Comparison of ENCODE assay signal across 13 cellular contexts in the genomic region with DNA sequence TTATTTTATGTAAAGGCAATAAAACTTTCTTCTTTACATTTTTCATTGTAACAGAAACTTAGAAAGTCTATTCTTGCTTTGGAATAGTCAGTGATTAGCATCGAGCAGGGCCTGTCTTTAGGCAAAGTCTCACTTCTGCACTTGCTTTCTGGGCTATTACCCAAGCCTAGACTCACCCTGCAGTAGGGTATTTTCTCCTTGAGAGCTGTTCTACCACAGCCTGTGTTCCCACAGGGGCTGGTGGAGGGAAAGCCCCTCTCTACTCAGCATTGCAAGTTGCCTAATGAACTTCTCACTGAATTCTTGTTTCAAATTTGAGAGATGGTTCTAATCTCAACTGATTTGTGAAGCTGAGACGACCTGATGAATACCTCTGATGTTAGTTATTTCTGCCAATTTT.
DNase-seq lines count a peak whose midpoint lies in the region; ATAC-seq and TF ChIP-seq lines count a peak whose summit lies in the region.
"Had no signal": no experiment of that assay in that cellular context is flagged by ENCODE, and none has a peak within 500 bp of the region (broad histone marks: within the 10 kb centered on the region; RNA-seq: fewer than 3 reads in every experiment).

No MANE protein-coding gene starts in this region.

- H3K4me1 ChIP-seq in naive thymus-derived CD4-positive, alpha-beta T cell (ENCODE audit: control insufficient read depth in 2 of 2, insufficient read depth in 2 of 2, low read length in 2 of 2): no peaks in the 10 kb centered on the region
- H3K4me1 ChIP-seq in breast epithelium (no peaks in the 10 kb centered on the region), PC-3 (ENCODE audit: insufficient read depth, low read length) (no peaks in the 10 kb centered on the region)
- H3K4me1 ChIP-seq: gastroesophageal sphincter, left ventricle myocardium inferior had no signal

- no peak overlapping the region for H2AFZ ChIP-seq in PC-3 (ENCODE audit: low read length)
- H2AFZ ChIP-seq: neural progenitor cell had no signal

- no peak overlapping the region for H3K4me3 ChIP-seq in naive thymus-derived CD4-positive, alpha-beta T cell (ENCODE audit: low read length)
- H3K4me3 ChIP-seq in breast epithelium (no peak overlapping the region), PC-3 (ENCODE audit: low read length) (no peak overlapping the region)
- H3K4me3 ChIP-seq: gastroesophageal sphincter, left ventricle myocardium inferior, neural progenitor cell had no signal

- intact Hi-C loops in naive thymus-derived CD4-positive, alpha-beta T cell (cut with micrococcal nuclease): loop anchor here in 1 of 2 donors (10.0 kb wide), 1 partner anchor 60 kb away; no protein-coding TSS in a partner anchor
- intact Hi-C loops in breast epithelium (cut with DNase I; ENCODE audit: low total_unique reads) (no loop called here), PC-3 (cut with micrococcal nuclease) (no loop called here)

- peaks cover 0 to 3% (median 0%) of the 10 kb centered on the region in 5 donors for H3K36me3 Mint-ChIP-seq in naive thymus-derived CD4-positive, alpha-beta T cell

- no peaks in the 10 kb centered on the region for H3K79me2 ChIP-seq in PC-3 (ENCODE audit: low read length)

- no peaks in the 10 kb centered on the region for H3K4me1 Mint-ChIP-seq in naive thymus-derived CD4-positive, alpha-beta T cell

- H3K9me2 ChIP-seq in PC-3 (replicated peaks; ENCODE audit: low read length): no peaks in the 10 kb centered on the region

- H3K9ac ChIP-seq in PC-3 (ENCODE audit: low read length): no peak overlapping the region
- H3K9ac ChIP-seq: neural progenitor cell had no signal

- no peaks in the 10 kb centered on the region for H3K27me3 Mint-ChIP-seq in naive thymus-derived CD4-positive, alpha-beta T cell

- TF ChIP-seq CTCF in breast epithelium (IDR thresholded peaks at IDR 0.05) (no peak), PC-3 (conservative IDR thresholded peaks at IDR 0.05; ENCODE audit: low read depth, low read length) (no peak)

- H3K27me3 ChIP-seq in naive thymus-derived CD4-positive, alpha-beta T cell (ENCODE audit: control insufficient read depth in 2 of 2, insufficient read depth in 2 of 2, low read length in 2 of 2): no peaks in the 10 kb centered on the region
- no peaks in the 10 kb centered on the region for H3K27me3 ChIP-seq in breast epithelium
- no peaks in the 10 kb centered on the region for H3K27me3 ChIP-seq in PC-3 (ENCODE audit: low read length)
- H3K27me3 ChIP-seq: gastroesophageal sphincter, neural progenitor cell had no signal

- peaks cover 0 to 21% (median 1%) of the 10 kb centered on the region in 11 donors for H3K9me3 Mint-ChIP-seq in naive thymus-derived CD4-positive, alpha-beta T cell

- TF ChIP-seq POLR2A in breast epithelium (IDR thresholded peaks at IDR 0.05): no peak

- no peaks in the 10 kb centered on the region for H3F3A ChIP-seq in PC-3 (ENCODE audit: low read length, unreplicated experiment)

- no peak overlapping the region for H3K27ac Mint-ChIP-seq in naive thymus-derived CD4-positive, alpha-beta T cell
- H3K27ac Mint-ChIP-seq: neural progenitor cell had no signal

- no peaks in the 10 kb centered on the region for H3K36me3 ChIP-seq in naive thymus-derived CD4-positive, alpha-beta T cell (ENCODE audit: control insufficient read depth in 2 of 3, insufficient read depth in 3 of 3, low read length in 3 of 3)
- H3K36me3 ChIP-seq in breast epithelium (no peaks in the 10 kb centered on the region), PC-3 (ENCODE audit: low read depth, low read length) (no peaks in the 10 kb centered on the region)
- H3K36me3 ChIP-seq: gastroesophageal sphincter, left ventricle myocardium inferior, neural progenitor cell had no signal

- ATAC-seq in GM18907 (IDR thresholded peaks at IDR 0.05; ENCODE audit: unreplicated experiment): peak; percentile 97
- peak; percentile 80 for ATAC-seq in GM21737 (IDR thresholded peaks at IDR 0.05; ENCODE audit: unreplicated experiment)
- peak; percentile 81 for ATAC-seq in HG03108 (IDR thresholded peaks at IDR 0.05; ENCODE audit: unreplicated experiment)
- ATAC-seq in naive thymus-derived CD4-positive, alpha-beta T cell: peak; percentile 54
- ATAC-seq in PC-3: no peak
- ATAC-seq: gastroesophageal sphincter had no signal

- BruUV-seq in PC-3 (replicated peaks; lab: Mats Ljungman, UMichigan): no TSS peak

- CTCF ChIA-PET in naive thymus-derived CD4-positive, alpha-beta T cell (lab: Charles Lee): no interaction called here
- CTCF ChIA-PET in PC-3 (lab: Charles Lee): no interaction called here

- H3K4me3 Mint-ChIP-seq in naive thymus-derived CD4-positive, alpha-beta T cell: no peak overlapping the region
- H3K4me3 Mint-ChIP-seq: neural progenitor cell had no signal

- H4K20me1 ChIP-seq in PC-3 (ENCODE audit: low read length): no peaks in the 10 kb centered on the region

- no peak overlapping the region for H3K4me2 ChIP-seq in PC-3 (ENCODE audit: low read length)
- H3K4me2 ChIP-seq: neural progenitor cell had no signal

- no peak overlapping the region for H3K27ac ChIP-seq in naive thymus-derived CD4-positive, alpha-beta T cell (ENCODE audit: low read depth, low read length)
- H3K27ac ChIP-seq in breast epithelium (no peak overlapping the region), PC-3 (ENCODE audit: low read length) (no peak overlapping the region)
- H3K27ac ChIP-seq: gastroesophageal sphincter, left ventricle myocardium inferior, neural progenitor cell had no signal

- no peak for DNase-seq in naive thymus-derived CD4-positive, alpha-beta T cell
- no peak for DNase-seq in breast epithelium (ENCODE audit: low spot score in 2 of 2)
- no peak for DNase-seq in PC-3
- no peak for DNase-seq in NCI-H526 (lab: John Stamatoyannopoulos, UW)
- DNase-seq: KG1, left ventricle myocardium inferior, OCI-M1, T-helper 2 cell had no signal

- POLR2A ChIA-PET in naive thymus-derived CD4-positive, alpha-beta T cell (lab: Charles Lee): no interaction called here
- POLR2A ChIA-PET in PC-3 (lab: Charles Lee; ENCODE audit: unreplicated experiment): no interaction called here

- no peaks in the 10 kb centered on the region for H3K9me3 ChIP-seq in naive thymus-derived CD4-positive, alpha-beta T cell (ENCODE audit: control insufficient read depth in 2 of 3, low read length in 3 of 3)
- H3K9me3 ChIP-seq in breast epithelium (no peaks in the 10 kb centered on the region), PC-3 (ENCODE audit: low read length) (no peaks in the 10 kb centered on the region)
- H3K9me3 ChIP-seq: gastroesophageal sphincter, left ventricle myocardium inferior had no signal
